In the genomic region with DNA sequence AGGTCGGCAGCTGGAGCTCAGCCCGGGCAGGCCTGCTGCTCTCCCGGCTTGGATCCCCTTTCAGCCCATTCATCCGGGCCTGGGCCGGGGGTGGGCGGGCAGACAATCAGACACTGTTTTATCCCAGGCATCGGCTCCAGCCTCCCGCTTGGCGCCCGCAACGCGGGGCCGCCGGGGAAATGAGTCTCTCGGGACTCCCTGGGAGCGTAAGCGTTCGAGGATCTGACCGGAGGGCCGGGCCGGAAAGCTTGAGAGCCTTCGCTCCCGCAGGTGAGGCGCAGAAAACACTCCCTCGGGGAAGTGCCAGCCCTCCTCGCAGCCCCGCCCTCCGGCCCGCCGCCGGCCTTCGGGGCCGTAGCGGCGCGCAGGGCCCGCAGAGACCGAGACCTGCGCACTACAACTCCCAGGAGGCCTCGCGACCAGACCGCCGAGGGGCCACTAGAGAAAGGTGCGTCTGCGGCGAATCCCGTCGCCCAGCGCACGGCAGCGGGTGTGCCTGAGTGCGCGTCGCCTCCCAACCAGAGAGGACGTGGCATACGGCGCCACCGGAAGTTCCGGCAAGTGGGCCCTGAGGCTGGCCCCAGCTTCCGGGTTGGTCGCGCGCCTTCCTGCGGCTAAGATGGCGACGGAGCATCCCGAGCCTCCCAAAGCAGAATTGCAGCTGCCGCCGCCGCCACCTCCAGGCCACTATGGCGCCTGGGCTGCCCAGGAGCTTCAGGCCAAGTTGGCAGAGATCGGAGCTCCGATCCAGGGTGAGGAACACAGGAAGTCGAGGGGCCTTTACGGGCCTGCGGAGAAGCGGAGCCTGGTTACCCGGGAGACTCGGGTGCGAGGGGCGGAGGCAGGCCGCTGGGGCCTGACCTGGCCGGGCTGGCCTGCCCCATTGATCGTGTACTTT, we compare ENCODE assay signal across 8 cellular contexts. TPM values are rescaled to one million over a fixed set of nuclear protein-coding genes. Genes with fewer than 3 reads are reported as not detected.
DNase-seq lines count a peak whose midpoint lies in the region; ATAC-seq, FAIRE-seq and TF ChIP-seq lines count a peak whose summit lies in the region.

A gene with protein sequence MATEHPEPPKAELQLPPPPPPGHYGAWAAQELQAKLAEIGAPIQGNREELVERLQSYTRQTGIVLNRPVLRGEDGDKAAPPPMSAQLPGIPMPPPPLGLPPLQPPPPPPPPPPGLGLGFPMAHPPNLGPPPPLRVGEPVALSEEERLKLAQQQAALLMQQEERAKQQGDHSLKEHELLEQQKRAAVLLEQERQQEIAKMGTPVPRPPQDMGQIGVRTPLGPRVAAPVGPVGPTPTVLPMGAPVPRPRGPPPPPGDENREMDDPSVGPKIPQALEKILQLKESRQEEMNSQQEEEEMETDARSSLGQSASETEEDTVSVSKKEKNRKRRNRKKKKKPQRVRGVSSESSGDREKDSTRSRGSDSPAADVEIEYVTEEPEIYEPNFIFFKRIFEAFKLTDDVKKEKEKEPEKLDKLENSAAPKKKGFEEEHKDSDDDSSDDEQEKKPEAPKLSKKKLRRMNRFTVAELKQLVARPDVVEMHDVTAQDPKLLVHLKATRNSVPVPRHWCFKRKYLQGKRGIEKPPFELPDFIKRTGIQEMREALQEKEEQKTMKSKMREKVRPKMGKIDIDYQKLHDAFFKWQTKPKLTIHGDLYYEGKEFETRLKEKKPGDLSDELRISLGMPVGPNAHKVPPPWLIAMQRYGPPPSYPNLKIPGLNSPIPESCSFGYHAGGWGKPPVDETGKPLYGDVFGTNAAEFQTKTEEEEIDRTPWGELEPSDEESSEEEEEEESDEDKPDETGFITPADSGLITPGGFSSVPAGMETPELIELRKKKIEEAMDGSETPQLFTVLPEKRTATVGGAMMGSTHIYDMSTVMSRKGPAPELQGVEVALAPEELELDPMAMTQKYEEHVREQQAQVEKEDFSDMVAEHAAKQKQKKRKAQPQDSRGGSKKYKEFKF (plus strand): TSS at position 599 of the 898 bp plus-strand sequence. CDS start 21 bp downstream, at position 620.

- H3K27me3 ChIP-seq in body of pancreas: no peaks in the 10 kb centered on the region
- no peaks in the 10 kb centered on the region for H3K27me3 ChIP-seq in iPS DF 6.9 (ENCODE audit: control insufficient read depth, insufficient read depth, low read length)

- FAIRE-seq in TTC549 (lab: Jason Lieb, UNC): peak; percentile 31

- peak within 1 kb of the TSS; percentile 74 to 89 for H3K4me3 ChIP-seq in body of pancreas
- H3K4me3 ChIP-seq in iPS DF 6.9 (ENCODE audit: low read length): peak within 1 kb of the TSS; percentile 95
- H3K4me3 ChIP-seq in skeletal muscle cell (ENCODE audit: low read depth, low read length): peak within 1 kb of the TSS; percentile 97

- peak within 1 kb of the TSS; percentile 80 to 90 (median 86) for H3K27ac ChIP-seq in body of pancreas
- H3K27ac ChIP-seq in iPS DF 6.9 (ENCODE audit: low read length): no peak within 1 kb of the TSS

- TF ChIP-seq CTCF in body of pancreas (IDR thresholded peaks at IDR 0.05): peak in 1 of 7 experiments; percentile 4

- no peaks in the 10 kb centered on the region for H3K9me3 ChIP-seq in body of pancreas
- no peaks in the 10 kb centered on the region for H3K9me3 ChIP-seq in iPS DF 6.9 (ENCODE audit: control insufficient read depth, insufficient read depth, low read length)

- peak; percentile 58 to 87 (median 86) for TF ChIP-seq POLR2A in body of pancreas (IDR thresholded peaks at IDR 0.05)

- intact Hi-C loops in body of pancreas (cut with DNase I): no loop called here

- DNase-seq in 8988T (peak; percentile 98), NCI-H2107 treated with DMSO at 0.1 percent for 48 hours (lab: John Stamatoyannopoulos, UW; ENCODE audit: unreplicated experiment) (peak; percentile 93), body of pancreas (peak; percentile 98 to 99 (median 98)), iPS DF 6.9 (ENCODE audit: low read depth, low spot score) (peak; percentile 94), skeletal muscle cell (ENCODE audit: low read depth) (peak; percentile 95)

- H3K4me1 ChIP-seq in body of pancreas: peaks cover 49% of the 10 kb centered on the region
- H3K4me1 ChIP-seq in iPS DF 6.9 (ENCODE audit: control insufficient read depth, insufficient read depth, low read length): peaks cover 10% of the 10 kb centered on the region; the same call in 1 of the 2 replicates

- H3K36me3 ChIP-seq in body of pancreas (replicated peaks in 1 of 2; ENCODE audit: insufficient read depth in 1 of 2, low read depth in 2 of 2) (peaks cover 4 to 14% of the 10 kb centered on the region in 2 donors), iPS DF 6.9 (ENCODE audit: control insufficient read depth, insufficient read depth, low read length) (peaks cover 12% of the 10 kb centered on the region)

- WGBS in body of pancreas, 2 donors: 0% methylated on average over 17 to 80 of the region's 84 CpGs
- no CpG with 5 or more reads among the region's 84 CpGs for WGBS in iPS DF 6.9 (ENCODE audit: insufficient coverage, insufficient read length)

- ATAC-seq in GM18520 (IDR thresholded peaks at IDR 0.05; ENCODE audit: unreplicated experiment) (peak; percentile 97), HG03064 (IDR thresholded peaks at IDR 0.05; ENCODE audit: low read depth, unreplicated experiment) (peak; percentile 89), body of pancreas (peak; percentile 98)

RNA-seq across cellular contexts. Expression of the gene that starts here (rescaled TPM):
- 100 to 1,000 TPM; 112 to 255 TPM for total RNA-seq in body of pancreas
